ENCODE assay signal across 10 cellular contexts in genomic region chr9:38136386-38136785, GRCh38.
"Had no signal": no experiment of that assay in that cellular context is flagged by ENCODE, and none has a peak within 500 bp of the region (broad histone marks: within the 10 kb centered on the region; RNA-seq: fewer than 3 reads in every experiment).

No MANE protein-coding gene starts in this region.

- DNase-seq: GM23248, GOT3, H7, HFFc6, KBM-7 had no signal

- H3K4me1 Mint-ChIP-seq: IgD-negative memory B cell had no signal

- H3K36me3 ChIP-seq: HAP-1 had no signal

- H3K4me3 Mint-ChIP-seq: HFFc6, IgD-negative memory B cell had no signal

- H3K36me3 Mint-ChIP-seq: IgD-negative memory B cell had no signal

- H3K9ac ChIP-seq: GM23248 had no signal

- H3K9me3 Mint-ChIP-seq: HFFc6, IgD-negative memory B cell had no signal

- H3K27ac ChIP-seq: GM23248, HL-60 had no signal

- FAIRE-seq: HepG2 had no signal

- H3K4me3 ChIP-seq: GM23248, HAP-1 had no signal

- H3K4me1 ChIP-seq: HAP-1 had no signal

- H3K9me3 ChIP-seq: HAP-1 had no signal

- ATAC-seq: HCT116, HepG2 had no signal

- H3K27ac Mint-ChIP-seq: HFFc6, IgD-negative memory B cell had no signal

- H2AFZ ChIP-seq: GM23248 had no signal
